In the genomic region with DNA sequence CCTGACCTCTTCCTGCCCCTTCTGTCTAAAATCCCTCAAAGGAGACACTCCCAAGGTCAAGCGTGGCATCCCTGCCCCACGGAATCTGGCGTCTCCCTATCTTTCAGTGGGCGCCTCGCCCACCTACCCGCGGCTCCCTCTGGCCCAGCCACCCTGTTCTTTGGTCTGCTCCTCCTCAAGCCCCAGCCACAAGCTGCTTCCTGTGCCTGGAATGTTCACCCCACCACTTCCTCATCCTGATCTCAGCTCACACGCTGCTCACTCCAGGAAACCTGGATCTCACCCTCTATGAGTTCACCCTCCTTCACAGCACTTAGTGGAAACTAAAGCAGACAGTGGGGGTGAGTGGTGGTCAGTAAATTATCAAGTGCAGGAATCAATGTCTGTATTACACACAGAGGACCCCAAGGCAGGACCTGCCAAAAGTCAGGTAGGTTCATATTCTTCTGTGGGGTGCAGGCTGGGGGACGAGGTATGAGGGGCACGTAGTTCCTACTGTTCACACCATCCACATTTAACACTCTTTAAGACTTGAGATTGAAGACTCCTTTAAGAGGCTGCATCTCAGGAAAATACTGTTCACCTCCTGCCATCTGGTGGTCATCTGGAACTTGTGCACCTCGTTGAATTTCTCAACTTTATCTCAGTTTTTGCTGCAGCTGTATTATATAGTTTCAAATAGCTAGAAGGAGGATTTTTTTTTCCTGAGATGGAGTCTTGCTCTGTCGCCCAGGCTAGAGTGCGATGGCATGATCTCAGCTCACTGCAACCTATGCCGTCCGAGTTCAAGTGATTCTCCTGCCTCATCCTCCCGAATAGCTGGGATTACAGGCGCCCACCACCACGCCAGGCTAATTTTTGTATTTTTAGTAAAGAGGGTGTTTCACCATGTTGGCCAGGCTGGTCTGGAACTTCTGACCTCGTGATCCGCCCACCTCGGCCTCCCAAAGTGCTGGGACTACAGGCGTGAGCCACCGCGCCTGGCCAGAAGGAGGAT, we compare ENCODE assay signal across 7 cellular contexts.
DNase-seq lines count a peak whose midpoint lies in the region; ATAC-seq and TF ChIP-seq lines count a peak whose summit lies in the region.

No MANE protein-coding gene starts in this region.

- ATAC-seq in GM19463 (IDR thresholded peaks at IDR 0.05; ENCODE audit: unreplicated experiment): peak; percentile 44
- ATAC-seq in Right ventricle myocardium superior (ENCODE audit: poor library complexity): peak; percentile 56

- TF ChIP-seq CTCF in DOHH2 (IDR thresholded peaks at IDR 0.05; ENCODE audit: low read depth, low read length, poor library complexity, severe bottlenecking) (peak; percentile 70), WI38 (IDR thresholded peaks at IDR 0.05; ENCODE audit: low read depth, low read length) (peak; percentile 62), sigmoid colon (IDR thresholded peaks at IDR 0.05) (peak in 3 of 4 experiments; percentile 18 to 64 (median 41))

- no peaks in the 10 kb centered on the region for H3K36me3 ChIP-seq in DOHH2 (ENCODE audit: control insufficient read depth, low read length)
- H3K36me3 ChIP-seq in MG63: no peaks in the 10 kb centered on the region
- no peaks in the 10 kb centered on the region for H3K36me3 ChIP-seq in sigmoid colon

- H3K79me2 ChIP-seq in DOHH2 (ENCODE audit: control insufficient read depth, low read length): no peaks in the 10 kb centered on the region

- no peaks in the 10 kb centered on the region for H3F3A ChIP-seq in DOHH2 (ENCODE audit: control insufficient read depth, insufficient read depth)

- H3K9me3 ChIP-seq in DOHH2 (ENCODE audit: control insufficient read depth, insufficient read depth, low read length) (no peaks in the 10 kb centered on the region), MG63 (no peaks in the 10 kb centered on the region), sigmoid colon (no peaks in the 10 kb centered on the region)

- H3K4me1 ChIP-seq in DOHH2 (ENCODE audit: control insufficient read depth, low read length): no peaks in the 10 kb centered on the region
- H3K4me1 ChIP-seq in sigmoid colon: no peaks in the 10 kb centered on the region

- no peaks in the 10 kb centered on the region for H4K20me1 ChIP-seq in DOHH2 (ENCODE audit: control insufficient read depth, insufficient read depth, low read depth, low read length)

- no peaks in the 10 kb centered on the region for H3K9me2 ChIP-seq in DOHH2 (replicated peaks; ENCODE audit: control insufficient read depth, low read length)

- H3K4me2 ChIP-seq in DOHH2 (ENCODE audit: low read length): no peak overlapping the region

- no peak for TF ChIP-seq POLR2A in sigmoid colon (IDR thresholded peaks at IDR 0.05)

- DNase-seq in MG63: peak; percentile 19
- no peak for DNase-seq in Right ventricle myocardium superior
- no peak for DNase-seq in sigmoid colon
- DNase-seq in activated naive CD4-positive, alpha-beta T cell treated with anti-CD3 and anti-CD28 coated beads, Interleukin-2, amount 50 U/mL, for 16 hours: no peak

- intact Hi-C loops in Right ventricle myocardium superior (cut with DNase I) (no loop called here), sigmoid colon (cut with DNase I) (no loop called here)

- no peak for TF ChIP-seq EP300 in sigmoid colon (IDR thresholded peaks at IDR 0.05)

- H3K4me3 ChIP-seq in DOHH2 (ENCODE audit: low read length): no peak overlapping the region
- H3K4me3 ChIP-seq in MG63: no peak overlapping the region
- H3K4me3 ChIP-seq in WI38 (ENCODE audit: low read depth, low read length): no peak overlapping the region
- no peak overlapping the region for H3K4me3 ChIP-seq in sigmoid colon

- WGBS in sigmoid colon, 2 donors: 55% methylated on average over 24 of the region's 24 CpGs

- H3K27me3 ChIP-seq in DOHH2 (ENCODE audit: control insufficient read depth, low read length) (no peaks in the 10 kb centered on the region), MG63 (no peaks in the 10 kb centered on the region), sigmoid colon (peaks cover 0 to 4% (median 0%) of the 10 kb centered on the region in 3 donors)

- H3K27ac ChIP-seq in DOHH2 (ENCODE audit: low read depth, low read length) (no peak overlapping the region), sigmoid colon (no peak overlapping the region)
